9 cellular contexts compared by ENCODE assay signal in the genomic region with DNA sequence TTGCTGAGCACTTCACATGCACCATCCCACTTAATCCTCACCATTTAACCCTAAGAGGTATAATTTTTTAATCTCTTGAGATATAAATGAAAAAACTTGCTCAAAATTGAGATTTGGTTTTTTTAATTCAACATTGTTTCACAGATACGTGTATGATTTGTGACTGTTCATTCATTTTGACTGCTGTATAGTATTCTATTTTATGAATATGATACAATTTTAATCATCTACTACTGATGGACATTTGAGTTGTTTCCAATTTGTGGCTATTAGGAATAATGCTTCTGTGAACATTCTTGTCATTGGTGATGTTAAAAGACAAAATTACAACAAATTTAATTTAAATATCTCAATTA. TPM values are rescaled to one million over a fixed set of nuclear protein-coding genes. Genes with fewer than 3 reads are reported as not detected.
A peak's percentile ranks its signal among the peaks of the same experiment; 100 is the strongest.
DNase-seq lines count a peak whose midpoint lies in the region; ATAC-seq lines count a peak whose summit lies in the region.
"Had no signal": no experiment of that assay in that cellular context is flagged by ENCODE, and none has a peak within 500 bp of the region (broad histone marks: within the 10 kb centered on the region; RNA-seq: fewer than 3 reads in every experiment).

No MANE protein-coding gene starts in this region.

- POLR2A ChIA-PET in activated CD4-positive, alpha-beta memory T cell treated with anti-CD3 and anti-CD28 coated beads, Interleukin-2, amount 10 ng/mL, durations not matched to agents 7 days and 5 days (lab: Charles Lee): interaction anchor here (0.9 to 4.4 kb wide), 9 partner anchors 13 to 525 kb away, joined by 3 to 43 read pairs (median 6); a partner anchor contains a TSS

- peaks cover 4% of the 10 kb centered on the region for H3K4me1 ChIP-seq in iPS-18a (ENCODE audit: control insufficient read depth, low read depth, low read length)
- H3K4me1 ChIP-seq in stomach smooth muscle (ENCODE audit: control insufficient read depth, insufficient read depth, low read length): peaks cover 11% of the 10 kb centered on the region

- H3K4me3 Mint-ChIP-seq in activated T-cell treated with anti-CD3 and anti-CD28 coated beads, Interleukin-2, amount 50 U/mL, for 4 hours: peak overlapping the region; percentile 51
- H3K4me3 Mint-ChIP-seq in activated CD4-positive, alpha-beta memory T cell treated with anti-CD3 and anti-CD28 coated beads, Interleukin-2, amount 10 ng/mL, durations not matched to agents 7 days and 5 days: peak overlapping the region; percentile 13

- H3K4me3 ChIP-seq in iPS-18a (ENCODE audit: low read length) (peak overlapping the region; percentile 12), stomach smooth muscle (ENCODE audit: low read length in 2 of 2) (peak overlapping the region; percentile 49 to 93)

- H3K27ac Mint-ChIP-seq in activated CD4-positive, alpha-beta memory T cell treated with anti-CD3 and anti-CD28 coated beads, Interleukin-2, amount 10 ng/mL, durations not matched to agents 7 days and 5 days: no peak overlapping the region

- H3K9me3 ChIP-seq in iPS-18a (ENCODE audit: control insufficient read depth, low read depth, low read length) (peaks cover 4% of the 10 kb centered on the region), stomach smooth muscle (ENCODE audit: control insufficient read depth in 2 of 2, low read length in 2 of 2) (peaks cover 0 to 4% of the 10 kb centered on the region in 2 donors)

- CTCF ChIA-PET in activated CD4-positive, alpha-beta memory T cell treated with anti-CD3 and anti-CD28 coated beads, Interleukin-2, amount 10 ng/mL, durations not matched to agents 7 days and 5 days (lab: Charles Lee): interaction anchor here (0.7 to 3.6 kb wide), 2 partner anchors 47 to 179 kb away, joined by 3 to 13 read pairs; a partner anchor contains a TSS

- peaks cover 7% of the 10 kb centered on the region for H3K36me3 Mint-ChIP-seq in activated T-cell treated with anti-CD3 and anti-CD28 coated beads, Interleukin-2, amount 50 U/mL, for 4 hours (ENCODE audit: insufficient read depth)
- peaks cover 23% of the 10 kb centered on the region for H3K36me3 Mint-ChIP-seq in activated CD4-positive, alpha-beta memory T cell treated with anti-CD3 and anti-CD28 coated beads, Interleukin-2, amount 10 ng/mL, durations not matched to agents 7 days and 5 days (ENCODE audit: low read depth)

- DNase-seq in activated T-cell treated with anti-CD3 and anti-CD28 coated beads, Interleukin-2, amount 50 U/mL, for 4 hours: no peak
- DNase-seq in activated T-cell treated with anti-CD3 and anti-CD28 coated beads for 4 hours: no peak
- no peak for DNase-seq in activated CD4-positive, alpha-beta memory T cell treated with anti-CD3 and anti-CD28 coated beads, Interleukin-2, amount 10 ng/mL, durations not matched to agents 7 days and 5 days
- no peak for DNase-seq in stimulated activated naive CD4-positive, alpha-beta T cell (lab: John Stamatoyannopoulos, UW)

- no peaks in the 10 kb centered on the region for H3K27me3 ChIP-seq in iPS-18a (ENCODE audit: control insufficient read depth, insufficient read depth, low read length)
- H3K27me3 ChIP-seq in stomach smooth muscle (ENCODE audit: control insufficient read depth in 1 of 2, insufficient read depth in 2 of 2, low read length in 2 of 2): no peaks in the 10 kb centered on the region
- H3K27me3 ChIP-seq: ascending aorta had no signal

- ATAC-seq in activated T-cell treated with anti-CD3 and anti-CD28 coated beads, Interleukin-2, amount 50 U/mL, for 4 hours: no peak
- ATAC-seq in GM21447 (IDR thresholded peaks at IDR 0.05; ENCODE audit: unreplicated experiment) (no peak), HG02759 (IDR thresholded peaks at IDR 0.05; ENCODE audit: unreplicated experiment) (no peak)

- peaks cover 4% of the 10 kb centered on the region for H3K9me3 Mint-ChIP-seq in activated T-cell treated with anti-CD3 and anti-CD28 coated beads, Interleukin-2, amount 50 U/mL, for 4 hours
- peaks cover 6% of the 10 kb centered on the region for H3K9me3 Mint-ChIP-seq in activated CD4-positive, alpha-beta memory T cell treated with anti-CD3 and anti-CD28 coated beads, Interleukin-2, amount 10 ng/mL, durations not matched to agents 7 days and 5 days

- H3K27ac ChIP-seq in iPS-18a (ENCODE audit: low read length) (no peak overlapping the region), stomach smooth muscle (ENCODE audit: low read length) (no peak overlapping the region)

- peaks cover 24% of the 10 kb centered on the region for H3K4me1 Mint-ChIP-seq in activated T-cell treated with anti-CD3 and anti-CD28 coated beads, Interleukin-2, amount 50 U/mL, for 4 hours (ENCODE audit: low read depth)
- peaks cover 23% of the 10 kb centered on the region for H3K4me1 Mint-ChIP-seq in activated CD4-positive, alpha-beta memory T cell treated with anti-CD3 and anti-CD28 coated beads, Interleukin-2, amount 10 ng/mL, durations not matched to agents 7 days and 5 days

- H3K27me3 Mint-ChIP-seq in activated T-cell treated with anti-CD3 and anti-CD28 coated beads, Interleukin-2, amount 50 U/mL, for 4 hours (ENCODE audit: low read depth): no peaks in the 10 kb centered on the region
- H3K27me3 Mint-ChIP-seq in activated CD4-positive, alpha-beta memory T cell treated with anti-CD3 and anti-CD28 coated beads, Interleukin-2, amount 10 ng/mL, durations not matched to agents 7 days and 5 days: peaks cover 3% of the 10 kb centered on the region

- no peak overlapping the region for H3K9ac ChIP-seq in iPS-18a (ENCODE audit: low read length)
- H3K9ac ChIP-seq in stomach smooth muscle (ENCODE audit: low read length in 2 of 2): no peak overlapping the region

- H3K36me3 ChIP-seq in iPS-18a (ENCODE audit: control insufficient read depth, low read depth, low read length) (peaks cover under 1% of the 10 kb centered on the region), stomach smooth muscle (ENCODE audit: control insufficient read depth in 2 of 2, insufficient read depth in 2 of 2, low read length in 2 of 2) (peaks cover 0 to 3% of the 10 kb centered on the region in 2 donors)

RNA-seq across cellular contexts. Expression of a gene that starts 0.6 kb away (rescaled TPM):
- total RNA-seq in activated T-cell treated with anti-CD3 and anti-CD28 coated beads, Interleukin-2, amount 50 U/mL, for 4 hours: 10 to 100 TPM; 18.8 to 23.7 (median 20.6) TPM
- 10 to 100 TPM; 20.3 to 22.5 TPM for total RNA-seq in activated CD4-positive, alpha-beta memory T cell treated with anti-CD3 and anti-CD28 coated beads, Interleukin-2, amount 10 ng/mL, durations not matched to agents 7 days and 5 days

RNA-seq across cellular contexts. Expression of a gene that starts 46.8 kb away (rescaled TPM):
- total RNA-seq in activated T-cell treated with anti-CD3 and anti-CD28 coated beads, Interleukin-2, amount 50 U/mL, for 4 hours: 1 to 10 TPM; 1.5 to 3.0 (median 3.0) TPM
- total RNA-seq in activated CD4-positive, alpha-beta memory T cell treated with anti-CD3 and anti-CD28 coated beads, Interleukin-2, amount 10 ng/mL, durations not matched to agents 7 days and 5 days: 10 to 100 TPM in 1 of 2 experiments, 1 to 10 TPM in 1; 9.7 to 11.7 TPM

RNA-seq across cellular contexts. Expression of a gene that starts 47.2 kb away (rescaled TPM):
- total RNA-seq in activated T-cell treated with anti-CD3 and anti-CD28 coated beads, Interleukin-2, amount 50 U/mL, for 4 hours: 10 to 100 TPM; 14.9 to 17.4 (median 16.4) TPM
- total RNA-seq in activated CD4-positive, alpha-beta memory T cell treated with anti-CD3 and anti-CD28 coated beads, Interleukin-2, amount 10 ng/mL, durations not matched to agents 7 days and 5 days: 10 to 100 TPM; 38.7 to 42.4 TPM
